In the genomic region with DNA sequence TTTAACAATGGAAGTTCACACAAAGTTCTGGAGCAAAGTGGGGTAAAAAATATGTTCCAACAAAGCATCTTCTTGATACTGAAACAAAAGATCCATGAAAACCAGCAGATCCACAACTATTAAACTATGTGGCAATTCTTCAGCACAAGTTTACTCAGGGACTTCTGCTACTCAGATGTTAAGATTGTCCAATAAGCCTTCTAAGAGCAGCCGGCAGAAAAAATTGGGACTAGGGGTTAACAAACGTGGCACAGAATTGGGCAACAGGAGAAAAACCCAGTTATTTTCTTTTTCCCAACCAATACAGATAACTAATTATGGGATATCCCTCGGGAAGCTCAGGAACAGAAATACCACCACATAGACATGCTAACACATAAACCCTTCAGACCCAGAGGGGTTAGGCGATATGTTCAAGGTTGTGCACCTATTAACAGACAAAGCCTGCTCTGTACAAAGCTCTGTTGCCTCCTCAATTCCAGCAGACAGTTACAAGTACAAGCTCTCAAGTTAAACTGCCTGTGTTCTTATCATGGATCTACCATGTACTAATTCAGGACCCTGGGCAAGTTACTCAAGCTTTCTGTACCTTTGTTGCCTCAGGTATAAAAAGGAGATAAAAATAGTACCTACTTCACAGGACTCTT, we compare ENCODE assay signal across 1 cellular context.
TF ChIP-seq lines count a peak whose summit lies in the region.

No MANE protein-coding gene starts in this region.

TF ChIP-seq in GM12878, 131 proteins besides CTCF, POLR2A, EP300 and RAD21:
- TF ChIP-seq CBX3 (IDR thresholded peaks at IDR 0.05; ENCODE audit: borderline replicate concordance, low read depth) (no peak), KDM1A (IDR thresholded peaks at IDR 0.05; ENCODE audit: borderline replicate concordance) (no peak), NBN (IDR thresholded peaks at IDR 0.05) (no peak), JUNB (IDR thresholded peaks at IDR 0.05) (no peak), NR2C2 (IDR thresholded peaks at IDR 0.05; ENCODE audit: borderline replicate concordance, control insufficient read depth, insufficient read length, low read depth) (no peak), ZBTB33 (IDR thresholded peaks at IDR 0.05) (no peak), TCF7 (IDR thresholded peaks at IDR 0.05; ENCODE audit: borderline replicate concordance) (no peak), SREBF2 (IDR thresholded peaks at IDR 0.05; ENCODE audit: low read length) (no peak), IKZF1 (conservative IDR thresholded peaks at IDR 0.05) (no peak), TARDBP (IDR thresholded peaks at IDR 0.05; ENCODE audit: borderline replicate concordance) (no peak), NRF1 (conservative IDR thresholded peaks at IDR 0.05; ENCODE audit: low read depth, low read length) (no peak), RCOR1 (conservative IDR thresholded peaks at IDR 0.05; ENCODE audit: low read depth, low read length) (no peak), ZNF274 (IDR thresholded peaks at IDR 0.05; ENCODE audit: insufficient read depth, insufficient read length) (no peak), POU2F2 (IDR thresholded peaks at IDR 0.05; ENCODE audit: borderline replicate concordance, low read depth, low read length) (no peak), CBFB (IDR thresholded peaks at IDR 0.05; ENCODE audit: low read depth) (no peak), ZSCAN29 (IDR thresholded peaks at IDR 0.05) (no peak), CREB1 (IDR thresholded peaks at IDR 0.05; ENCODE audit: low read depth) (no peak)
- TF ChIP-seq, protein P1, sequence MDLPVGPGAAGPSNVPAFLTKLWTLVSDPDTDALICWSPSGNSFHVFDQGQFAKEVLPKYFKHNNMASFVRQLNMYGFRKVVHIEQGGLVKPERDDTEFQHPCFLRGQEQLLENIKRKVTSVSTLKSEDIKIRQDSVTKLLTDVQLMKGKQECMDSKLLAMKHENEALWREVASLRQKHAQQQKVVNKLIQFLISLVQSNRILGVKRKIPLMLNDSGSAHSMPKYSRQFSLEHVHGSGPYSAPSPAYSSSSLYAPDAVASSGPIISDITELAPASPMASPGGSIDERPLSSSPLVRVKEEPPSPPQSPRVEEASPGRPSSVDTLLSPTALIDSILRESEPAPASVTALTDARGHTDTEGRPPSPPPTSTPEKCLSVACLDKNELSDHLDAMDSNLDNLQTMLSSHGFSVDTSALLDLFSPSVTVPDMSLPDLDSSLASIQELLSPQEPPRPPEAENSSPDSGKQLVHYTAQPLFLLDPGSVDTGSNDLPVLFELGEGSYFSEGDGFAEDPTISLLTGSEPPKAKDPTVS (IDR thresholded peaks at IDR 0.05; ENCODE audit: low read depth, low read length): no peak
- TF ChIP-seq, protein P2, sequence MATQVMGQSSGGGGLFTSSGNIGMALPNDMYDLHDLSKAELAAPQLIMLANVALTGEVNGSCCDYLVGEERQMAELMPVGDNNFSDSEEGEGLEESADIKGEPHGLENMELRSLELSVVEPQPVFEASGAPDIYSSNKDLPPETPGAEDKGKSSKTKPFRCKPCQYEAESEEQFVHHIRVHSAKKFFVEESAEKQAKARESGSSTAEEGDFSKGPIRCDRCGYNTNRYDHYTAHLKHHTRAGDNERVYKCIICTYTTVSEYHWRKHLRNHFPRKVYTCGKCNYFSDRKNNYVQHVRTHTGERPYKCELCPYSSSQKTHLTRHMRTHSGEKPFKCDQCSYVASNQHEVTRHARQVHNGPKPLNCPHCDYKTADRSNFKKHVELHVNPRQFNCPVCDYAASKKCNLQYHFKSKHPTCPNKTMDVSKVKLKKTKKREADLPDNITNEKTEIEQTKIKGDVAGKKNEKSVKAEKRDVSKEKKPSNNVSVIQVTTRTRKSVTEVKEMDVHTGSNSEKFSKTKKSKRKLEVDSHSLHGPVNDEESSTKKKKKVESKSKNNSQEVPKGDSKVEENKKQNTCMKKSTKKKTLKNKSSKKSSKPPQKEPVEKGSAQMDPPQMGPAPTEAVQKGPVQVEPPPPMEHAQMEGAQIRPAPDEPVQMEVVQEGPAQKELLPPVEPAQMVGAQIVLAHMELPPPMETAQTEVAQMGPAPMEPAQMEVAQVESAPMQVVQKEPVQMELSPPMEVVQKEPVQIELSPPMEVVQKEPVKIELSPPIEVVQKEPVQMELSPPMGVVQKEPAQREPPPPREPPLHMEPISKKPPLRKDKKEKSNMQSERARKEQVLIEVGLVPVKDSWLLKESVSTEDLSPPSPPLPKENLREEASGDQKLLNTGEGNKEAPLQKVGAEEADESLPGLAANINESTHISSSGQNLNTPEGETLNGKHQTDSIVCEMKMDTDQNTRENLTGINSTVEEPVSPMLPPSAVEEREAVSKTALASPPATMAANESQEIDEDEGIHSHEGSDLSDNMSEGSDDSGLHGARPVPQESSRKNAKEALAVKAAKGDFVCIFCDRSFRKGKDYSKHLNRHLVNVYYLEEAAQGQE (IDR thresholded peaks at IDR 0.05; ENCODE audit: low read depth, low read length): no peak
TF ChIP-seq in GM12878: peak in this region for 0.
